8 cellular contexts compared by ENCODE assay signal in the genomic region with DNA sequence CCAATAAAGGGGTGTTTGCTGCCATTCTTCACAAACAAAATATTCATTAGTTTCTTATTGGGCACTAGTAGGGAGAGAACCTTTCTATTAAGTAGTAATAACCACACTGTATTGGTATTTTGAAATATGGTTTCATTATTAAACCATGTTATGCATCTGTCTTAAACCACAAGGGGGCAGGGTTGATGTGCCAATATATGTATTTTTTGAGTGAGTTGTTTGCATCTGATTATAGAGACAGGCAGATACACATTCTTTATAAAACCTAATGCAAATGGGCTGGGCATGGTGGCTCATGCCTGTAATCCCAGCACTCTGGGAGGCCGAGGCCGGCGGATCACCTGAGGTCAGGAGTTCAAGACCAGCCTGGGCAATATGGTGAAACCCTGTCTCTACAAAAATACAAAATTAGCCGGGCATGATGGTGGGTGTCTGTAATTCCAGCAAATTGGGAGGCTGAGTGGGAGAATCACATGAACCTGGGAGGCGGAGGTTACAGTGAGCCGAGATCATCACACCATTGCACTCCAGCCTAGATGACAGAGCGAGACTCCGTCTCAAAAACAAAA. TPM values are rescaled to one million over a fixed set of nuclear protein-coding genes. Genes with fewer than 3 reads are reported as not detected.
DNase-seq lines count a peak whose midpoint lies in the region; ATAC-seq and TF ChIP-seq lines count a peak whose summit lies in the region.
"Not testable (repeated sequence)": the region's sequence is repeated elsewhere in the genome, so short reads cannot be mapped to it uniquely, and the experiment has no call there.

No MANE protein-coding gene starts in this region.

- intact Hi-C loops in CD4-positive, alpha-beta memory T cell (cut with micrococcal nuclease) = loop anchor here (1.0 kb wide), 1 partner anchor 206 kb away; no protein-coding TSS in a partner anchor
- intact Hi-C loops in spleen (cut with DNase I; ENCODE audit: low total_unique reads) = loop anchor here (10.0 kb wide), 2 partner anchors 211 to 291 kb away; no protein-coding TSS in a partner anchor

- not testable (repeated sequence) for H3K36me3 Mint-ChIP-seq in CD4-positive, alpha-beta memory T cell

- not testable (repeated sequence) for H3K27ac ChIP-seq in CD4-positive, alpha-beta memory T cell (ENCODE audit: low read depth, low read length); spleen

- 66 to 84% (median 79%) methylated on average over 8 of the region's 8 CpGs for WGBS in spleen, 5 donors

- not testable (repeated sequence) for H3K9me3 ChIP-seq in CD4-positive, alpha-beta memory T cell (ENCODE audit: control insufficient read depth in 1 of 2, low read length in 2 of 2); spleen

- H3K4me1 Mint-ChIP-seq in CD4-positive, alpha-beta memory T cell = not testable (repeated sequence)

- H3K4me3 ChIP-seq in CD4-positive, alpha-beta memory T cell (ENCODE audit: low read length in 2 of 2); kidney epithelial cell (ENCODE audit: low read depth, low read length); spleen: not testable (repeated sequence)

- not testable (repeated sequence) for H3K27me3 Mint-ChIP-seq in CD4-positive, alpha-beta memory T cell

- not testable (repeated sequence) for H3K4me3 Mint-ChIP-seq in CD4-positive, alpha-beta memory T cell

- ATAC-seq in GM19351 (IDR thresholded peaks at IDR 0.05; ENCODE audit: unreplicated experiment) = peak; percentile 71

- H3K36me3 ChIP-seq in CD4-positive, alpha-beta memory T cell (ENCODE audit: insufficient read depth, low read length); kidney epithelial cell (ENCODE audit: control insufficient read depth, insufficient read depth, low read length): not testable (repeated sequence)
- peaks cover 0 to 46% (median 0%) of the 10 kb centered on the region in 6 donors for H3K36me3 ChIP-seq in spleen

- not testable (repeated sequence) for H3K9me3 Mint-ChIP-seq in CD4-positive, alpha-beta memory T cell

- not testable (repeated sequence) for H3K27me3 ChIP-seq in CD4-positive, alpha-beta memory T cell (ENCODE audit: insufficient read depth, low read length); kidney epithelial cell (ENCODE audit: control insufficient read depth, insufficient read depth, low read length); spleen (replicated peaks in 1 of 7)

- CTCF ChIA-PET in CD4-positive, alpha-beta memory T cell (lab: Charles Lee; ENCODE audit: partially characterized antibody) = interaction anchor here (1.0 kb wide), 1 partner anchor 206 kb away, joined by 4 read pairs; no protein-coding TSS in a partner anchor

- TF ChIP-seq CTCF in kidney epithelial cell (IDR thresholded peaks at IDR 0.05; ENCODE audit: insufficient read depth, low read length, poor library complexity, severe bottlenecking) = peak; percentile 50
- peak in 10 of 11 experiments; percentile 14 to 71 (median 60) for TF ChIP-seq CTCF in spleen (IDR thresholded peaks at IDR 0.05 in 8 of 11, conservative IDR thresholded peaks at IDR 0.05 in 3 of 11)

- POLR2A ChIA-PET in CD4-positive, alpha-beta memory T cell (lab: Charles Lee; ENCODE audit: partially characterized antibody) = not testable (repeated sequence)

- H3K4me1 ChIP-seq in CD4-positive, alpha-beta memory T cell (ENCODE audit: insufficient read depth, low read length); spleen: not testable (repeated sequence)

- not testable (repeated sequence) for TF ChIP-seq POLR2A in spleen (IDR thresholded peaks at IDR 0.05)

- peak overlapping the region in 1 of 7 donors; percentile 74 for H3K27ac Mint-ChIP-seq in CD4-positive, alpha-beta memory T cell

- DNase-seq in CD4-positive, alpha-beta memory T cell = peak in 4 of 5 donors; percentile 12 to 26 (median 18)
- peak; percentile 15 for DNase-seq in HS-27A (ENCODE audit: low read depth)
- peak; percentile 29 for DNase-seq in NCI-H2196 (lab: John Stamatoyannopoulos, UW; ENCODE audit: unreplicated experiment)
- DNase-seq in SW480 (ENCODE audit: low spot score) = peak; percentile 63
- peak; percentile 8 for DNase-seq in cerebellum (ENCODE audit: low spot score)
- DNase-seq in kidney epithelial cell (ENCODE audit: low read depth); spleen: not testable (repeated sequence)

RNA-seq across cellular contexts. Expression of a gene that starts 56.0 kb away (rescaled TPM):
- 100 to 1,000 TPM; 117 to 121 TPM for total RNA-seq in CD4-positive, alpha-beta memory T cell
- 10 to 100 TPM in 1 of 2 donors, 1 to 10 TPM in 1; 9.7 to 22.5 TPM for polyA plus RNA-seq in CD4-positive, alpha-beta memory T cell
- total RNA-seq in cerebellum = 60.4 TPM
- total RNA-seq in kidney epithelial cell = 160 and 195 TPM in 2 replicates
- total RNA-seq in spleen = 100 to 1,000 TPM in 5 of 7 donors, 10 to 100 TPM in 2; 98.9 to 248 (median 125) TPM
- polyA plus RNA-seq in spleen = 10 to 100 TPM; 41.5 to 77.4 (median 52.7) TPM
